In the genomic region with DNA sequence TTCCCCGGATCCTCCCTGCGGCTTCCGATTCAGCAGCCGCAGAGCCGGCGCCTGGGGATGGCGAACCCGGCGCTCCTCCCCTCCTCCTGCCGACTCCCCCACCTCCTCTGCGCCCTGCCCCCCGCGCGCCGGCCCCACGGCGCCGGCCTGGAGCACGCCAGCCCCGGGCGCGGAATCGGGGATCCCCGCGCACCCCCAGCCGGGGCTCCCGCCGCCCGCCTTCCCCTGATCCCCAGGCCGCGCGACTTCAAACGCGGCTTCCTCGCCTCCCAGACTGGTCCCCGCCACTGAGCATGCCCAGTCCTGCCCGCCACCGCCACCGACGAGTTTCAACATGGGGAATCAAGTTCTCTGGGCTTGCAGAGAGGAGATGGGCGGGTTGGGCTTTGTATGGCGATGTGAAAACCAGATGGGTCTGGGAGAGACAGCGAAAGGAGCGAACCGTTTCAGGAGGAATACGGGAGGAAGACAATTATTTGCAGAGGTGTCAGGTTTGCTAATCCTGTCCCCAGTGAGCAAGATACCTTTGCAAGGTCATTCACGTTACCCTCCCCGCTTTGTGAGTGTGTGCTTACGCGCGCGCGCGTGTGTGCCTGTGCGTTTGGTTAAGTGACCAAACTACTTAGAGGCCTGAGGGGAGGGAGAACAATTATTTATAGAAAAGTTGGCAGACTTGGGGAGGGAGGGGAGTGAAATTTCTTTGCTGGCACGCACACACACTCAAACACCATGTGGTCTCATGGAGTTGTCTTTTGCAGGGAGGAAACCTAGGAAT, we compare ENCODE assay signal across 8 cellular contexts. TPM values are rescaled to one million over a fixed set of nuclear protein-coding genes. Genes with fewer than 3 reads are reported as not detected.
A peak's percentile ranks its signal among the peaks of the same experiment; 100 is the strongest.
DNase-seq lines count a peak whose midpoint lies in the region; ATAC-seq and TF ChIP-seq lines count a peak whose summit lies in the region.

A gene (minus strand): TSS at position 276 of the 775 bp plus-strand sequence. CDS start 351 bp downstream, outside the sequence.

- CTCF ChIA-PET in activated naive CD4-positive, alpha-beta T cell treated with anti-CD3 and anti-CD28 coated beads, Interleukin-2, amount 10 ng/mL, durations not matched to agents 7 days and 5 days (lab: Charles Lee), result no interaction called here

- ATAC-seq in thoracic aorta (ENCODE audit: insufficient number of reproducible peaks, low FRiP score, low read depth), result no peak

- no peaks in the 10 kb centered on the region for H3K36me3 Mint-ChIP-seq in activated naive CD4-positive, alpha-beta T cell treated with anti-CD3 and anti-CD28 coated beads, Interleukin-2, amount 10 ng/mL, durations not matched to agents 7 days and 5 days

- H3K36me3 ChIP-seq in SJSA1, result no peaks in the 10 kb centered on the region
- no peaks in the 10 kb centered on the region for H3K36me3 ChIP-seq in thoracic aorta

- H3K27ac ChIP-seq in SJSA1 (peak within 1 kb of the TSS; percentile 48), thoracic aorta (peak within 1 kb of the TSS; percentile 62 to 71)

- peak within 1 kb of the TSS; percentile 2 for H3K27ac Mint-ChIP-seq in activated naive CD4-positive, alpha-beta T cell treated with anti-CD3 and anti-CD28 coated beads, Interleukin-2, amount 10 ng/mL, durations not matched to agents 7 days and 5 days

- peaks cover 28% of the 10 kb centered on the region for H3K27me3 Mint-ChIP-seq in activated naive CD4-positive, alpha-beta T cell treated with anti-CD3 and anti-CD28 coated beads, Interleukin-2, amount 10 ng/mL, durations not matched to agents 7 days and 5 days

- no peaks in the 10 kb centered on the region for H3K27me3 ChIP-seq in SJSA1 (replicated peaks)
- H3K27me3 ChIP-seq in thoracic aorta (replicated peaks; ENCODE audit: insufficient read depth), result no peaks in the 10 kb centered on the region

- H3K4me1 ChIP-seq in SJSA1 (replicated peaks) (peaks cover 7% of the 10 kb centered on the region), thoracic aorta (ENCODE audit: control insufficient read depth in 1 of 2, low read depth in 2 of 2) (peaks cover 6 to 21% of the 10 kb centered on the region in 2 donors)

- H3K4me3 ChIP-seq in LNCaP clone FGC (ENCODE audit: low read depth, low read length), result peak within 1 kb of the TSS; percentile 75
- peak within 1 kb of the TSS; percentile 81 for H3K4me3 ChIP-seq in SJSA1
- peak within 1 kb of the TSS; percentile 78 for H3K4me3 ChIP-seq in thoracic aorta

- DNase-seq in GDM1 (lab: John Stamatoyannopoulos, UW), result peak; percentile 80
- DNase-seq in GOT3 (lab: John Stamatoyannopoulos, UW), result peak; percentile 24
- no peak for DNase-seq in LNCaP clone FGC (ENCODE audit: low read depth)
- peak; percentile 73 to 80 for DNase-seq in SJSA1 (ENCODE audit: low read depth in 1 of 2, low spot score in 2 of 2)
- DNase-seq in activated naive CD4-positive, alpha-beta T cell treated with anti-CD3 and anti-CD28 coated beads, Interleukin-2, amount 10 ng/mL, durations not matched to agents 7 days and 5 days, result peak; percentile 83
- DNase-seq in globus pallidus (ENCODE audit: low spot score), result peak; percentile 58
- peak; percentile 77 for DNase-seq in occipital lobe (lab: John Stamatoyannopoulos, UW)
- peak; percentile 38 for DNase-seq in thoracic aorta (ENCODE audit: low spot score)

- no peak for TF ChIP-seq CTCF in LNCaP clone FGC (IDR thresholded peaks at IDR 0.05; ENCODE audit: control insufficient read depth, extremely low read depth, insufficient read depth)
- no peak for TF ChIP-seq CTCF in thoracic aorta (IDR thresholded peaks at IDR 0.05)

- peaks cover 15% of the 10 kb centered on the region for H3K4me1 Mint-ChIP-seq in activated naive CD4-positive, alpha-beta T cell treated with anti-CD3 and anti-CD28 coated beads, Interleukin-2, amount 10 ng/mL, durations not matched to agents 7 days and 5 days

- H3K9me3 Mint-ChIP-seq in activated naive CD4-positive, alpha-beta T cell treated with anti-CD3 and anti-CD28 coated beads, Interleukin-2, amount 10 ng/mL, durations not matched to agents 7 days and 5 days, result no peaks in the 10 kb centered on the region

- no peak within 1 kb of the TSS for H3K4me3 Mint-ChIP-seq in activated naive CD4-positive, alpha-beta T cell treated with anti-CD3 and anti-CD28 coated beads, Interleukin-2, amount 10 ng/mL, durations not matched to agents 7 days and 5 days

- H3K9me3 ChIP-seq in SJSA1 (replicated peaks) (no peaks in the 10 kb centered on the region), thoracic aorta (no peaks in the 10 kb centered on the region)

RNA-seq across cellular contexts. Expression of the gene that starts here (rescaled TPM):
- 4.6 and 6.7 TPM in 2 replicates for total RNA-seq in SJSA1 (2014; rRNA removed; shearing (Covaris generic))
- 43.5 TPM for total RNA-seq in occipital lobe
- total RNA-seq in thoracic aorta, result 1 to 10 TPM in 1 of 2 donors, under 1 TPM in 1; 0.95 to 5.5 TPM
